Comparison of ENCODE assay signal across 8 cellular contexts in genomic region chr16:81316176-81316496, GRCh38. TPM values are rescaled to one million over a fixed set of nuclear protein-coding genes. Genes with fewer than 3 reads are reported as not detected.
DNase-seq lines count a peak whose midpoint lies in the region; ATAC-seq, FAIRE-seq and TF ChIP-seq lines count a peak whose summit lies in the region.

No MANE protein-coding gene starts in this region.

- H3K4me3 ChIP-seq in CD8-positive, alpha-beta memory T cell (ENCODE audit: low read length) = peak overlapping the region; percentile 55
- H3K4me3 ChIP-seq in OCI-LY7 (ENCODE audit: low read depth, low read length, poor library complexity, severe bottlenecking) (peak overlapping the region; percentile 94), endothelial cell of umbilical vein (replicated peaks in 1 of 3; ENCODE audit: insufficient read depth in 1 of 3, low read depth in 1 of 3, low read length in 3 of 3) (peak overlapping the region in 1 of 3 experiments; percentile 93), parathyroid adenoma (ENCODE audit: low read depth, low read length) (peak overlapping the region; percentile 90)

- intact Hi-C loops in OCI-LY7 (cut with micrococcal nuclease; ENCODE audit: unreplicated experiment) = loop anchor here (10.0 kb wide), 1 partner anchor 221 kb away; the partner anchor contains the start of gene GCSH
- intact Hi-C loops in endothelial cell of umbilical vein (cut with micrococcal nuclease) = no loop called here

- no peak for DNase-seq in CD8-positive, alpha-beta memory T cell
- DNase-seq in OCI-LY7 (ENCODE audit: low spot score) (no peak), endothelial cell of umbilical vein (ENCODE audit: low read depth, low spot score) (no peak), glomerular visceral epithelial cell (ENCODE audit: extremely low spot score) (no peak), midbrain (lab: John Stamatoyannopoulos, UW) (no peak), RCC 7860 (ENCODE audit: low spot score) (no peak)

- peak overlapping the region; percentile 86 to 95 (median 90) for H3K4me3 Mint-ChIP-seq in CD8-positive, alpha-beta memory T cell

- H3K9me1 ChIP-seq in endothelial cell of umbilical vein (replicated peaks; ENCODE audit: control insufficient read depth, extremely low read depth, insufficient read depth, low read length) = no peaks in the 10 kb centered on the region

- H3K9me2 ChIP-seq in OCI-LY7 (ENCODE audit: insufficient read depth, low read length) = no peaks in the 10 kb centered on the region

- H3K27me3 ChIP-seq in CD8-positive, alpha-beta memory T cell (ENCODE audit: insufficient read depth, low read length, poor library complexity, severe bottlenecking) = no peaks in the 10 kb centered on the region
- H3K27me3 ChIP-seq in endothelial cell of umbilical vein (ENCODE audit: control insufficient read depth in 2 of 2, insufficient read depth in 2 of 2, low read length in 2 of 2) (no peaks in the 10 kb centered on the region), parathyroid adenoma (ENCODE audit: control insufficient read depth, insufficient read depth, low read length) (no peaks in the 10 kb centered on the region)

- peak overlapping the region in 6 of 8 donors; percentile 73 to 91 (median 86) for H3K27ac Mint-ChIP-seq in CD8-positive, alpha-beta memory T cell

- peaks cover 29% of the 10 kb centered on the region for H3K4me1 ChIP-seq in CD8-positive, alpha-beta memory T cell (ENCODE audit: insufficient read depth, low read length)
- H3K4me1 ChIP-seq in OCI-LY7 (ENCODE audit: insufficient read depth, low read length, poor library complexity, severe bottlenecking) (peaks cover 13% of the 10 kb centered on the region), endothelial cell of umbilical vein (ENCODE audit: control insufficient read depth, extremely low read depth, insufficient read depth, low read length) (peaks cover 16% of the 10 kb centered on the region), parathyroid adenoma (peaks cover 4% of the 10 kb centered on the region)

- CTCF ChIA-PET in CD8-positive, alpha-beta memory T cell (lab: Charles Lee) = no interaction called here
- CTCF ChIA-PET in OCI-LY7 (lab: Charles Lee; ENCODE audit: unreplicated experiment) (no interaction called here), endothelial cell of umbilical vein (lab: Charles Lee) (no interaction called here)

- H3K36me3 Mint-ChIP-seq in CD8-positive, alpha-beta memory T cell = peaks cover 0 to 16% (median 2%) of the 10 kb centered on the region in 3 donors

- H3K4me2 ChIP-seq in OCI-LY7 (ENCODE audit: low read length) = peak overlapping the region; percentile 79
- H3K4me2 ChIP-seq in endothelial cell of umbilical vein (ENCODE audit: insufficient read depth, low read length) = peak overlapping the region; percentile 86
- peak overlapping the region; percentile 69 for H3K4me2 ChIP-seq in parathyroid adenoma (ENCODE audit: low read length)

- no peak for TF ChIP-seq CTCF in OCI-LY7 (conservative IDR thresholded peaks at IDR 0.05; ENCODE audit: low read length)
- no peak for TF ChIP-seq CTCF in endothelial cell of umbilical vein (IDR thresholded peaks at IDR 0.05; ENCODE audit: extremely low read depth in 1 of 2, insufficient read depth in 1 of 2, low read depth in 1 of 2, low read length in 2 of 2)
- TF ChIP-seq CTCF in parathyroid adenoma (IDR thresholded peaks at IDR 0.05) = no peak

- H3K4me1 Mint-ChIP-seq in CD8-positive, alpha-beta memory T cell = peaks cover 53 to 77% (median 64%) of the 10 kb centered on the region in 3 donors

- ATAC-seq in HG02973 (IDR thresholded peaks at IDR 0.05; ENCODE audit: unreplicated experiment) = no peak

- H2AFZ ChIP-seq in OCI-LY7 (ENCODE audit: low read length) = no peak overlapping the region
- H2AFZ ChIP-seq in endothelial cell of umbilical vein (ENCODE audit: low read depth, low read length) = no peak overlapping the region
- H2AFZ ChIP-seq in parathyroid adenoma = peak overlapping the region; percentile 98

- dilution Hi-C loops in endothelial cell of umbilical vein (cut with MboI; ENCODE audit: extremely low pct_ligation_motif_present, low sequenced_read_pairs) = no loop called here

- 0 out of 2 replicates have a peak, but pooled peaks cover 8% of the 10 kb centered on the region for H4K20me1 ChIP-seq in OCI-LY7 (ENCODE audit: insufficient read depth, low read length)
- H4K20me1 ChIP-seq in endothelial cell of umbilical vein (replicated peaks; ENCODE audit: control insufficient read depth, extremely low read depth, insufficient read depth, low read length) = peaks cover 4% of the 10 kb centered on the region

- peaks cover 27% of the 10 kb centered on the region; the same call in 1 of the 2 replicates for H3K79me2 ChIP-seq in OCI-LY7 (ENCODE audit: insufficient read depth, low read depth, low read length)
- H3K79me2 ChIP-seq in endothelial cell of umbilical vein (ENCODE audit: control insufficient read depth, insufficient read depth, low read length) = peaks cover 54% of the 10 kb centered on the region
- peaks cover 33% of the 10 kb centered on the region for H3K79me2 ChIP-seq in parathyroid adenoma

- H3K9me3 ChIP-seq in CD8-positive, alpha-beta memory T cell (ENCODE audit: low read length) = no peaks in the 10 kb centered on the region
- no peaks in the 10 kb centered on the region for H3K9me3 ChIP-seq in OCI-LY7 (ENCODE audit: low read length)
- H3K9me3 ChIP-seq in endothelial cell of umbilical vein (replicated peaks; ENCODE audit: control insufficient read depth, insufficient read depth, low read length) = no peaks in the 10 kb centered on the region
- no peaks in the 10 kb centered on the region for H3K9me3 ChIP-seq in parathyroid adenoma (ENCODE audit: control insufficient read depth, low read length)

- H3K27me3 Mint-ChIP-seq in CD8-positive, alpha-beta memory T cell = peaks cover 0 to 2% of the 10 kb centered on the region in 2 donors

- no TSS peak for BruUV-seq in OCI-LY7 (replicated peaks; lab: Mats Ljungman, UMichigan)
- BruUV-seq in endothelial cell of umbilical vein (replicated peaks; lab: Mats Ljungman, UMichigan) = no TSS peak

- H3K9me3 Mint-ChIP-seq in CD8-positive, alpha-beta memory T cell = no peaks in the 10 kb centered on the region

- H3K36me3 ChIP-seq in CD8-positive, alpha-beta memory T cell (ENCODE audit: insufficient read depth, low read length) = no peaks in the 10 kb centered on the region
- H3K36me3 ChIP-seq in OCI-LY7 (ENCODE audit: insufficient read depth, low read length) (no peaks in the 10 kb centered on the region), endothelial cell of umbilical vein (ENCODE audit: control insufficient read depth in 2 of 2, extremely low read depth in 1 of 2, insufficient read depth in 2 of 2, low read length in 2 of 2) (no peaks in the 10 kb centered on the region), parathyroid adenoma (ENCODE audit: control insufficient read depth, insufficient read depth, low read length) (no peaks in the 10 kb centered on the region)

- POLR2A ChIA-PET in CD8-positive, alpha-beta memory T cell (lab: Charles Lee) = no interaction called here
- POLR2A ChIA-PET in OCI-LY7 (lab: Charles Lee) (no interaction called here), endothelial cell of umbilical vein (lab: Charles Lee) (no interaction called here)

- FAIRE-seq in endothelial cell of umbilical vein (lab: Jason Lieb, UNC) (peak; percentile 31), RCC 7860 (lab: Jason Lieb, UNC) (no peak)

- peak overlapping the region; percentile 77 for H3K9ac ChIP-seq in endothelial cell of umbilical vein (replicated peaks; ENCODE audit: extremely low read depth, insufficient read depth, low read length)
- no peak overlapping the region for H3K9ac ChIP-seq in parathyroid adenoma

- no peak for TF ChIP-seq POLR2A in endothelial cell of umbilical vein (IDR thresholded peaks at IDR 0.05; ENCODE audit: low read depth, low read length)

- H3K27ac ChIP-seq in CD8-positive, alpha-beta memory T cell (ENCODE audit: low read depth, low read length) = no peak overlapping the region
- no peak overlapping the region for H3K27ac ChIP-seq in OCI-LY7 (ENCODE audit: low read depth, low read length, poor library complexity, severe bottlenecking)
- H3K27ac ChIP-seq in endothelial cell of umbilical vein (ENCODE audit: insufficient read depth, low read depth, low read length) = no peak overlapping the region
- H3K27ac ChIP-seq in parathyroid adenoma = no peak overlapping the region

TF ChIP-seq in endothelial cell of umbilical vein, 7 proteins besides CTCF, POLR2A, EP300 and RAD21:
- TF ChIP-seq EZH2 (IDR thresholded peaks at IDR 0.05; ENCODE audit: borderline replicate concordance, low read depth, low read length, severe bottlenecking) = no peak
- TF ChIP-seq POLR2AphosphoS5 (IDR thresholded peaks at IDR 0.05; ENCODE audit: insufficient read depth, low read depth, low read length) = no peak
- no peak for TF ChIP-seq MYC (IDR thresholded peaks at IDR 0.05; ENCODE audit: low read depth, low read length)
- TF ChIP-seq GATA2 (IDR thresholded peaks at IDR 0.05; ENCODE audit: insufficient read depth, insufficient read length, low read depth, low read length) = no peak
- TF ChIP-seq, protein P1, sequence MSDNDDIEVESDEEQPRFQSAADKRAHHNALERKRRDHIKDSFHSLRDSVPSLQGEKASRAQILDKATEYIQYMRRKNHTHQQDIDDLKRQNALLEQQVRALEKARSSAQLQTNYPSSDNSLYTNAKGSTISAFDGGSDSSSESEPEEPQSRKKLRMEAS (IDR thresholded peaks at IDR 0.05; ENCODE audit: insufficient read depth, insufficient read length) = no peak
- no peak for TF ChIP-seq JUN (IDR thresholded peaks at IDR 0.05; ENCODE audit: borderline replicate concordance, insufficient read depth, insufficient read length, low read depth)
- TF ChIP-seq FOS (IDR thresholded peaks at IDR 0.05; ENCODE audit: borderline replicate concordance, insufficient read depth, low read length) = no peak

RNA-seq across cellular contexts. Expression of gene GAN, which starts 1.4 kb away (rescaled TPM):
- 10 to 100 TPM; 11.0 to 12.0 TPM for total RNA-seq in CD8-positive, alpha-beta memory T cell
- polyA plus RNA-seq in CD8-positive, alpha-beta memory T cell = 2.4 TPM
- total RNA-seq in OCI-LY7 (2014; rRNA removed; shearing (Covaris generic)) = 5.1 and 6.2 TPM in 2 replicates
- 10.5 and 14.2 TPM in 2 replicates for total RNA-seq in OCI-LY7 (2022)
- total RNA-seq in endothelial cell of umbilical vein = 11.1 and 12.2 TPM in 2 replicates
- polyA plus RNA-seq in endothelial cell of umbilical vein = 1.6 and 1.8 TPM in 2 replicates
- polyA plus RNA-seq in endothelial cell of umbilical vein (2011; cell fraction: cytosol; rRNA removed) = 1.5 and 1.7 TPM in 2 replicates
- polyA plus RNA-seq in endothelial cell of umbilical vein (2011; cell fraction: nucleus; rRNA removed) = 3.8 and 5.2 TPM in 2 replicates
- 2.5 and 2.6 TPM in 2 replicates for polyA plus RNA-seq in endothelial cell of umbilical vein (2012)
- 13.1 and 13.9 TPM in 2 replicates for polyA minus RNA-seq in endothelial cell of umbilical vein
- polyA minus RNA-seq in endothelial cell of umbilical vein (2011; cell fraction: cytosol; rRNA and poly(A)+ RNA removed) = 13.9 TPM
- 8.7 and 11.7 TPM in 2 replicates for polyA minus RNA-seq in endothelial cell of umbilical vein (2011; cell fraction: nucleus; rRNA and poly(A)+ RNA removed)
